In the genomic region with DNA sequence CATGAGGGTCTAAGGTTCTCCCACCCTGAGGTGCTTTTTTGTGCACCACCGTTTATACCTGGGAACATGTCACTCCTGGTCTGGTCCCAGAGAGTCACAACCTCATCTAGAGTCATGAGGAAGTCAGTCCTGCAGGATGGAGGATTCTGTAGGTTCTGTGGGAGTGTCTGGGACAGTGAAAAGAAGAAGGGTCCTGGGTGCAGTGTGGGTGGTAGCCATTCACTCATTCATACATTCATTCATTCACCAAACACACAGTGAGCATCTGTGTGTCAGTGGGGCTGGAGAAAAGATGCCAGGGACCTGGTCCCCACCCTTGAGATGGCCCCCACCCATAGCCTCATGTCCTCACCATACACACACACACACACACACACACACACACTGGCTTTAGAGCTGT, we compare ENCODE assay signal across 22 cellular contexts. TPM values are rescaled to one million over a fixed set of nuclear protein-coding genes. Genes with fewer than 3 reads are reported as not detected.
DNase-seq lines count a peak whose midpoint lies in the region; ATAC-seq and TF ChIP-seq lines count a peak whose summit lies in the region.
"Had no signal": no experiment of that assay in that cellular context is flagged by ENCODE, and none has a peak within 500 bp of the region (broad histone marks: within the 10 kb centered on the region; RNA-seq: fewer than 3 reads in every experiment).

No MANE protein-coding gene starts in this region.

- H3K27ac Mint-ChIP-seq in natural killer cell treated with Interleukin-12 subunit alpha and Interleukin-12 subunit beta and Interleukin-15 and Interleukin-18, amount 100 ng/mL, for 72 hours = no peak overlapping the region
- H3K27ac Mint-ChIP-seq in natural killer cell = no peak overlapping the region
- H3K27ac Mint-ChIP-seq: CD4-positive, alpha-beta T cell; HFFc6 had no signal

- peaks cover 7% of the 10 kb centered on the region; the same call in 1 of the 2 replicates for H3F3A ChIP-seq in Loucy (ENCODE audit: low read depth)

- no peak for TF ChIP-seq POLR2A in spleen (IDR thresholded peaks at IDR 0.05)

- H3K4me3 Mint-ChIP-seq in natural killer cell treated with Interleukin-12 subunit alpha and Interleukin-12 subunit beta and Interleukin-15 and Interleukin-18, amount 100 ng/mL, for 72 hours = no peak overlapping the region
- H3K4me3 Mint-ChIP-seq in natural killer cell = no peak overlapping the region
- H3K4me3 Mint-ChIP-seq: CD4-positive, alpha-beta T cell; HFFc6 had no signal

- no peaks in the 10 kb centered on the region for H3K36me3 Mint-ChIP-seq in natural killer cell treated with Interleukin-12 subunit alpha and Interleukin-12 subunit beta and Interleukin-15 and Interleukin-18, amount 100 ng/mL, for 72 hours
- H3K36me3 Mint-ChIP-seq in natural killer cell = no peaks in the 10 kb centered on the region

- TF ChIP-seq CTCF in natural killer cell (IDR thresholded peaks at IDR 0.05) (no peak), Loucy (conservative IDR thresholded peaks at IDR 0.05; ENCODE audit: low read length) (no peak), spleen (IDR thresholded peaks at IDR 0.05 in 8 of 11, conservative IDR thresholded peaks at IDR 0.05 in 3 of 11) (no peak), psoas muscle (IDR thresholded peaks at IDR 0.05) (no peak)

- H3K4me2 ChIP-seq in Loucy (ENCODE audit: low read depth, low read length, poor library complexity, severe bottlenecking) = peak overlapping the region; percentile 90

- peaks cover 0 to 11% of the 10 kb centered on the region in 2 donors for H3K4me1 Mint-ChIP-seq in natural killer cell treated with Interleukin-12 subunit alpha and Interleukin-12 subunit beta and Interleukin-15 and Interleukin-18, amount 100 ng/mL, for 72 hours (ENCODE audit: low read depth in 2 of 2)
- H3K4me1 Mint-ChIP-seq in natural killer cell = peaks cover 0 to 7% of the 10 kb centered on the region in 2 donors

- H3K9me2 ChIP-seq in Loucy (replicated peaks; ENCODE audit: low read depth, low read length) = no peaks in the 10 kb centered on the region

- no peak overlapping the region for H2AFZ ChIP-seq in Loucy (ENCODE audit: low read length)

- peak overlapping the region; percentile 90 for H3K9ac ChIP-seq in Loucy (ENCODE audit: low read depth, low read length, poor library complexity, severe bottlenecking)

- H3K27me3 ChIP-seq in Loucy (ENCODE audit: insufficient read depth, low read length, poor library complexity, severe bottlenecking) (no peaks in the 10 kb centered on the region), spleen (replicated peaks in 1 of 7) (peaks cover 0 to 48% (median 4%) of the 10 kb centered on the region in 7 donors), psoas muscle (ENCODE audit: insufficient read depth in 3 of 3, low read length in 2 of 3) (peaks cover 0 to 3% (median 0%) of the 10 kb centered on the region in 3 donors)

- H3K4me1 ChIP-seq in Loucy (ENCODE audit: insufficient read depth, low read length, poor library complexity, severe bottlenecking) (peaks cover 41% of the 10 kb centered on the region), spleen (peaks cover 0 to 35% (median 2%) of the 10 kb centered on the region in 6 donors), psoas muscle (no peaks in the 10 kb centered on the region)

- H3K9me3 ChIP-seq in Loucy (ENCODE audit: insufficient read depth, low read depth, low read length) (no peaks in the 10 kb centered on the region), spleen (no peaks in the 10 kb centered on the region), psoas muscle (no peaks in the 10 kb centered on the region)

- H3K9me3 Mint-ChIP-seq in natural killer cell treated with Interleukin-12 subunit alpha and Interleukin-12 subunit beta and Interleukin-15 and Interleukin-18, amount 100 ng/mL, for 72 hours = no peaks in the 10 kb centered on the region
- H3K9me3 Mint-ChIP-seq in natural killer cell = no peaks in the 10 kb centered on the region
- H3K9me3 Mint-ChIP-seq: CD4-positive, alpha-beta T cell had no signal

- peaks cover 39 to 47% of the 10 kb centered on the region in 2 donors for H3K27me3 Mint-ChIP-seq in natural killer cell treated with Interleukin-12 subunit alpha and Interleukin-12 subunit beta and Interleukin-15 and Interleukin-18, amount 100 ng/mL, for 72 hours
- peaks cover 14 to 50% of the 10 kb centered on the region in 2 donors for H3K27me3 Mint-ChIP-seq in natural killer cell (ENCODE audit: low read depth in 2 of 2)

- H3K4me3 ChIP-seq in Loucy (ENCODE audit: low read length, poor library complexity, severe bottlenecking) (peak overlapping the region; percentile 78), spleen (no peak overlapping the region), psoas muscle (no peak overlapping the region)

- peak in 1 of 2 donors; percentile 24 for ATAC-seq in natural killer cell treated with Interleukin-12 subunit alpha and Interleukin-12 subunit beta and Interleukin-15 and Interleukin-18, amount 100 ng/mL, for 72 hours
- no peak for ATAC-seq in natural killer cell
- no peak for ATAC-seq in psoas muscle
- no peak for ATAC-seq in HG02852 (IDR thresholded peaks at IDR 0.05; ENCODE audit: unreplicated experiment)
- ATAC-seq: HCT116 had no signal

- intact Hi-C loops in natural killer cell (cut with micrococcal nuclease) (loop anchor here (5.0 kb wide), 2 partner anchors 47 to 168 kb away; no protein-coding TSS in a partner anchor), spleen (cut with DNase I; ENCODE audit: low total_unique reads) (loop anchor here (5.0 kb wide), 1 partner anchor 308 kb away; no protein-coding TSS in a partner anchor), psoas muscle (cut with DNase I) (loop anchor here (5.0 to 10.0 kb wide), 3 partner anchors 185 to 308 kb away; no protein-coding TSS in a partner anchor)

- WGBS in spleen, 5 donors = 56 to 93% (median 67%) methylated on average over 1 of the region's 1 CpG
- 59 to 76% (median 67%) methylated on average over 1 of the region's 1 CpG for WGBS in psoas muscle, 3 donors

- H3K36me3 ChIP-seq in Loucy (ENCODE audit: insufficient read depth, low read length) (no peaks in the 10 kb centered on the region), spleen (no peaks in the 10 kb centered on the region), psoas muscle (ENCODE audit: insufficient read depth in 1 of 2, low read depth in 1 of 2) (no peaks in the 10 kb centered on the region)

- DNase-seq in natural killer cell treated with Interleukin-12 subunit alpha and Interleukin-12 subunit beta and Interleukin-15 and Interleukin-18, amount 100 ng/mL, for 72 hours (ENCODE audit: low spot score) = peak; percentile 29
- no peak for DNase-seq in natural killer cell
- peak; percentile 10 for DNase-seq in spleen
- no peak for DNase-seq in KG1 (lab: John Stamatoyannopoulos, UW)
- DNase-seq in psoas muscle = no peak
- DNase-seq: 8988T; CD4-positive, alpha-beta T cell; DMS153; DMS79; GOT3; H7; HFFc6; IMR-90; KBM-7 had no signal

- peaks cover 31% of the 10 kb centered on the region for H3K79me2 ChIP-seq in Loucy (ENCODE audit: insufficient read depth, low read length)

- H3K27ac ChIP-seq in spleen = no peak overlapping the region
- H3K27ac ChIP-seq in psoas muscle = no peak overlapping the region
- H3K27ac ChIP-seq: C4-2B had no signal

- no peaks in the 10 kb centered on the region for H4K20me1 ChIP-seq in Loucy (ENCODE audit: insufficient read depth, low read length, poor library complexity, severe bottlenecking)

RNA-seq across cellular contexts. Expression of gene CEACAM18, which starts 8.7 kb away (rescaled TPM):
- not detected for total RNA-seq in natural killer cell treated with Interleukin-12 subunit alpha and Interleukin-12 subunit beta and Interleukin-15 and Interleukin-18, amount 100 ng/mL, for 72 hours
- total RNA-seq in natural killer cell = not detected
- not detected for total RNA-seq in spleen
- not detected for polyA plus RNA-seq in spleen
- not detected for total RNA-seq in psoas muscle
- not detected for polyA plus RNA-seq in psoas muscle
- total RNA-seq: A673; CD4-positive, alpha-beta T cell; Daoy; H7; HFFc6; HT1080; IMR-90 had no signal
- polyA plus RNA-seq: AG04450, IMR-90 had no signal

RNA-seq across cellular contexts. Expression of gene SIGLEC8, which starts 11.4 kb away (rescaled TPM):
- not detected for total RNA-seq in natural killer cell treated with Interleukin-12 subunit alpha and Interleukin-12 subunit beta and Interleukin-15 and Interleukin-18, amount 100 ng/mL, for 72 hours
- total RNA-seq in natural killer cell (not detected), spleen (10 to 100 TPM in 4 of 7 donors, 1 to 10 TPM in 3; 2.2 to 39.3 (median 10.1) TPM), psoas muscle (under 1 TPM in 2 of 4 donors, not detected in 2; 0.13 to 0.14 TPM)
- polyA plus RNA-seq in spleen (1 to 10 TPM; 1.1 to 5.1 (median 3.5) TPM), psoas muscle (under 1 TPM in 2 of 3 donors, not detected in 1; 0.03 to 0.09 TPM)
- total RNA-seq: A673; CD4-positive, alpha-beta T cell; Daoy; H7; HFFc6; HT1080; IMR-90 had no signal
- polyA plus RNA-seq: AG04450, IMR-90 had no signal

RNA-seq across cellular contexts. Expression of gene SIGLEC12, which starts 32.0 kb away (rescaled TPM):
- total RNA-seq in natural killer cell treated with Interleukin-12 subunit alpha and Interleukin-12 subunit beta and Interleukin-15 and Interleukin-18, amount 100 ng/mL, for 72 hours = under 1 TPM in 1 of 2 donors, not detected in 1; 0.70 TPM
- under 1 TPM in 2 of 3 donors, not detected in 1; 0.50 to 0.57 TPM for total RNA-seq in natural killer cell
- 10 to 100 TPM in 3 of 7 donors, 1 to 10 TPM in 4; 4.0 to 65.1 (median 7.0) TPM for total RNA-seq in spleen
- 1 to 10 TPM; 2.0 to 5.3 (median 2.4) TPM for polyA plus RNA-seq in spleen
- under 1 TPM in 3 of 4 donors, not detected in 1; 0.13 to 0.20 (median 0.13) TPM for total RNA-seq in psoas muscle
- polyA plus RNA-seq in psoas muscle = under 1 TPM in 2 of 3 donors, not detected in 1; 0.05 to 0.11 TPM
- total RNA-seq: A673; CD4-positive, alpha-beta T cell; Daoy; H7; HFFc6; HT1080; IMR-90 had no signal
- polyA plus RNA-seq: AG04450, IMR-90 had no signal

RNA-seq across cellular contexts. Expression of gene SIGLEC10, which starts 52.2 kb away (rescaled TPM):
- total RNA-seq in natural killer cell treated with Interleukin-12 subunit alpha and Interleukin-12 subunit beta and Interleukin-15 and Interleukin-18, amount 100 ng/mL, for 72 hours = 1 to 10 TPM in 1 of 2 donors, under 1 TPM in 1; 0.28 to 1.5 TPM
- total RNA-seq in natural killer cell = 10 to 100 TPM in 1 of 3 donors, 1 to 10 TPM in 2; 1.7 to 28.9 (median 6.6) TPM
- 100 to 1,000 TPM in 4 of 7 donors, 10 to 100 TPM in 3; 68.9 to 155 (median 102) TPM for total RNA-seq in spleen
- polyA plus RNA-seq in spleen = 10 to 100 TPM; 38.0 to 47.3 (median 41.2) TPM
- total RNA-seq in psoas muscle = 1 to 10 TPM in 1 of 4 donors, under 1 TPM in 3; 0.64 to 1.1 (median 0.79) TPM
- under 1 TPM; 0.09 to 0.98 (median 0.11) TPM for polyA plus RNA-seq in psoas muscle
- total RNA-seq: A673, Daoy, H7, HFFc6, HT1080, IMR-90 had no signal
- polyA plus RNA-seq: AG04450, IMR-90 had no signal

Comparison
In these comparisons a context has a peak if more than half of its experiments do, and no peak if none do; other contexts are left out.
1. DNase-seq: peak in natural killer cell treated with Interleukin-12 subunit alpha and Interleukin-12 subunit beta and Interleukin-15 and Interleukin-18, amount 100 ng/mL, for 72 hours (single experiment) and spleen (single experiment); none in natural killer cell (single experiment), KG1 (single experiment) and psoas muscle (0 of 2).